17 cellular contexts compared by ENCODE assay signal in genomic region chr5:78690593-78690972, GRCh38. TPM values are rescaled to one million over a fixed set of nuclear protein-coding genes. Genes with fewer than 3 reads are reported as not detected.
A peak's percentile ranks its signal among the peaks of the same experiment; 100 is the strongest.
DNase-seq lines count a peak whose midpoint lies in the region; ATAC-seq and TF ChIP-seq lines count a peak whose summit lies in the region.
"Had no signal": no experiment of that assay in that cellular context is flagged by ENCODE, and none has a peak within 500 bp of the region (broad histone marks: within the 10 kb centered on the region; RNA-seq: fewer than 3 reads in every experiment).

No MANE protein-coding gene starts in this region.

- H3K9me3 Mint-ChIP-seq in MCF 10A (ENCODE audit: unreplicated experiment) (no peaks in the 10 kb centered on the region), neural progenitor cell (peaks cover 14% of the 10 kb centered on the region)
- peaks cover 6% of the 10 kb centered on the region for H3K9me3 Mint-ChIP-seq in activated naive CD8-positive, alpha-beta T cell treated with anti-CD3 and anti-CD28 coated beads, Interleukin-2, amount 50 U/mL, for 24 hours

- H3K27me3 ChIP-seq in breast epithelium (no peaks in the 10 kb centered on the region), neural progenitor cell (no peaks in the 10 kb centered on the region)
- H3K27me3 ChIP-seq: SJCRH30 had no signal

- POLR2A ChIA-PET in MCF 10A (lab: Yijun Ruan, JAX): interaction anchor here (0.6 to 2.5 kb wide), 3 partner anchors 9 to 22 kb away, joined by 3 to 19 read pairs (median 4); no protein-coding TSS in a partner anchor

- intact Hi-C loops in breast epithelium (cut with DNase I; ENCODE audit: low total_unique reads) (loop anchor here (2.0 kb wide), 1 partner anchor 78 kb away; no protein-coding TSS in a partner anchor), MCF 10A (cut with micrococcal nuclease) (no loop called here)

- H3K4me1 ChIP-seq in breast epithelium (peaks cover 3 to 8% of the 10 kb centered on the region in 2 donors), neural progenitor cell (peaks cover 16% of the 10 kb centered on the region)

- H3K4me1 Mint-ChIP-seq in MCF 10A (ENCODE audit: insufficient read depth, unreplicated experiment) (no peaks in the 10 kb centered on the region), neural progenitor cell (peaks cover 15% of the 10 kb centered on the region)
- H3K4me1 Mint-ChIP-seq in activated naive CD8-positive, alpha-beta T cell treated with anti-CD3 and anti-CD28 coated beads, Interleukin-2, amount 50 U/mL, for 24 hours: no peaks in the 10 kb centered on the region

- no peak overlapping the region for H3K4me3 ChIP-seq in breast epithelium
- H3K4me3 ChIP-seq in neural progenitor cell: no peak overlapping the region
- H3K4me3 ChIP-seq: SJCRH30 had no signal

- H3K27ac Mint-ChIP-seq in MCF 10A (ENCODE audit: low read depth, unreplicated experiment) (no peak overlapping the region), neural progenitor cell (no peak overlapping the region)
- no peak overlapping the region for H3K27ac Mint-ChIP-seq in activated naive CD8-positive, alpha-beta T cell treated with anti-CD3 and anti-CD28 coated beads, Interleukin-2, amount 50 U/mL, for 24 hours

- H3K4me3 Mint-ChIP-seq in MCF 10A (ENCODE audit: unreplicated experiment): no peak overlapping the region
- H3K4me3 Mint-ChIP-seq in neural progenitor cell: no peak overlapping the region
- H3K4me3 Mint-ChIP-seq in activated naive CD8-positive, alpha-beta T cell treated with anti-CD3 and anti-CD28 coated beads, Interleukin-2, amount 50 U/mL, for 24 hours: no peak overlapping the region

- no peaks in the 10 kb centered on the region for H3K9me3 ChIP-seq in breast epithelium
- no peaks in the 10 kb centered on the region for H3K9me3 ChIP-seq in neural progenitor cell (ENCODE audit: low read depth)

- H4K20me1 ChIP-seq in neural progenitor cell (ENCODE audit: low read depth): no peaks in the 10 kb centered on the region

- peaks cover 18% of the 10 kb centered on the region for H3F3A ChIP-seq in neural progenitor cell (ENCODE audit: low read depth)

- DNase-seq in breast epithelium (ENCODE audit: low spot score in 2 of 2) (no peak), MCF 10A (ENCODE audit: unreplicated experiment) (no peak), neural progenitor cell (ENCODE audit: low spot score) (no peak), dermis blood vessel endothelial cell (no peak), activated T-cell treated with anti-CD3 and anti-CD28 coated beads for 4 hours (no peak)
- no peak for DNase-seq in activated naive CD8-positive, alpha-beta T cell treated with anti-CD3 and anti-CD28 coated beads, Interleukin-2, amount 50 U/mL, for 24 hours
- DNase-seq: COR-L47, HCEC 1CT, KG1, NCI-H1105, NCI-H1694 treated with DMSO at 0.1 percent for 48 hours had no signal

- no peaks in the 10 kb centered on the region for H3K79me2 ChIP-seq in neural progenitor cell (ENCODE audit: low read depth)

- CTCF ChIA-PET in MCF 10A (lab: Yijun Ruan, JAX): interaction anchor here (0.9 kb wide), 1 partner anchor 274 kb away, joined by 3 read pairs; no protein-coding TSS in a partner anchor

- ATAC-seq in esophagus mucosa (peak; percentile 25), HG02642 (IDR thresholded peaks at IDR 0.05; ENCODE audit: poor library complexity, unreplicated experiment) (no peak)
- ATAC-seq in activated naive CD8-positive, alpha-beta T cell treated with anti-CD3 and anti-CD28 coated beads, Interleukin-2, amount 50 U/mL, for 24 hours: no peak

- no peak overlapping the region for H3K9ac ChIP-seq in neural progenitor cell

- no peak for TF ChIP-seq POLR2A in breast epithelium (IDR thresholded peaks at IDR 0.05)

- H2AFZ ChIP-seq in neural progenitor cell (replicated peaks): peak overlapping the region; percentile 44

- H3K36me3 ChIP-seq in breast epithelium: no peaks in the 10 kb centered on the region
- no peaks in the 10 kb centered on the region for H3K36me3 ChIP-seq in neural progenitor cell
- H3K36me3 ChIP-seq: SJCRH30 had no signal

- H3K4me2 ChIP-seq in neural progenitor cell: peak overlapping the region; percentile 41

- H3K27ac ChIP-seq in breast epithelium (peak overlapping the region; percentile 56 to 77), neural progenitor cell (no peak overlapping the region)
- H3K27ac ChIP-seq: C4-2B, HL-60, RWPE1, SJCRH30 had no signal

- TF ChIP-seq CTCF in breast epithelium (IDR thresholded peaks at IDR 0.05) (no peak), MCF 10A (IDR thresholded peaks at IDR 0.05; ENCODE audit: unreplicated experiment) (no peak), neural progenitor cell (IDR thresholded peaks at IDR 0.05) (no peak)

- H3K27me3 Mint-ChIP-seq in MCF 10A (ENCODE audit: insufficient read depth, unreplicated experiment) (no peaks in the 10 kb centered on the region), neural progenitor cell (ENCODE audit: insufficient read depth, low read depth) (peaks cover 4% of the 10 kb centered on the region)
- H3K27me3 Mint-ChIP-seq in activated naive CD8-positive, alpha-beta T cell treated with anti-CD3 and anti-CD28 coated beads, Interleukin-2, amount 50 U/mL, for 24 hours: peaks cover 5% of the 10 kb centered on the region

- no TSS peak for BruUV-seq in MCF 10A (replicated peaks; lab: Mats Ljungman, UMichigan)

- H3K36me3 Mint-ChIP-seq in MCF 10A (ENCODE audit: insufficient read depth, unreplicated experiment) (no peaks in the 10 kb centered on the region), neural progenitor cell (peaks cover 2% of the 10 kb centered on the region)
- H3K36me3 Mint-ChIP-seq in activated naive CD8-positive, alpha-beta T cell treated with anti-CD3 and anti-CD28 coated beads, Interleukin-2, amount 50 U/mL, for 24 hours (ENCODE audit: low read depth): no peaks in the 10 kb centered on the region

RNA-seq across cellular contexts. Expression of gene LHFPL2, which starts 42.0 kb away (rescaled TPM):
- total RNA-seq in breast epithelium: 10 to 100 TPM; 36.8 to 61.8 (median 41.3) TPM
- total RNA-seq in MCF 10A (2022): 45.9 and 93.3 TPM in 2 replicates
- total RNA-seq in esophagus mucosa: 3.7 TPM
- 20.6 and 21.1 TPM in 2 replicates for total RNA-seq in neural progenitor cell (ENCODE audit: low replicate concordance)
- total RNA-seq in dermis blood vessel endothelial cell: 64.1 and 67.7 TPM in 2 replicates
